In the genomic region with DNA sequence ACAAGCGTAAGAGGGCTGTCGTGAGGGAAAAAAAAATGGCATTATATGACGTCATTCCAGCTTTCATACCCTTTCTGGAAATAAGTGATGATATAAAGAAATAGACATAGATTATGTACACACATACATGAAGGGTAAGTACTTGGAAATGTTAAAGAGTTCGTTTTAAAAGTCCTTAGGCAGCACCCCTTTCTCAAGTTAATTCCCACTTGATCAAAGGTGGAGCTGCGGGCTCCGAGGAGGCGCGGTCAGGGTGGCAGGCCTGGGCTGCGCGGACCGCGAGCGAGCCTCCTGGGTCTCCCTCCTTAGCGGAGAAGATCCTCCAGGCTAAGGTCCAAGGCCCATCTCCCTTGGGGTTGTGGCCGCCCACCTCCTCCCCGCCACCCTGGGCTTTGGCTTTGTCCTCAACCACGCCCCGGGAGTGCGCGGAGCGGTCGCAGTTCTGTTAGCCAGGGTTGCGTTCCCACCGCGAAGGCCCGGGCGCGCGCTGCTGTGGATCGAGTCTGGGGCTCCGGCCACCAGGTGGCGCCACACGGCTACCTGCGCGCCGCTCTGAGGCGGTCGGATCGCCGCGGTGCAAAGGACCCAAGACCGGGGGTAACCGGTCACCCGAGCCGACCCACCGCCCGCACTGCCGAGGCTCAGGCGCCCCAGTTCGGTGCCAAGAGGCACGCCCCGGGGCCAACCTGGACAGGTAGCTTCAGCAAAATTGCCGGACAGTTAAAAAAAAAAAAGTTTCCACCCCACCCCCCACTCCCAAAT, we compare ENCODE assay signal across 8 cellular contexts.
DNase-seq lines count a peak whose midpoint lies in the region; ATAC-seq, FAIRE-seq and TF ChIP-seq lines count a peak whose summit lies in the region.

No MANE protein-coding gene starts in this region.

- no peaks in the 10 kb centered on the region for H4K20me1 ChIP-seq in HepG2 (ENCODE audit: insufficient read depth, low read length)

- BruUV-seq in HepG2 (replicated peaks; lab: Mats Ljungman, UMichigan), result no TSS peak

- H3K4me2 ChIP-seq in HepG2 (ENCODE audit: low read depth, low read length), result peak overlapping the region; percentile 99

- no peaks in the 10 kb centered on the region for H3K79me2 ChIP-seq in HepG2 (ENCODE audit: insufficient read depth, low read length)

- in situ Hi-C loops in HepG2 (cut with HindIII; ENCODE audit: extremely low pct_ligation_motif_present, low pct_unique_long_range_greater_than_20kb), result loop anchor here (5.0 kb wide), 1 partner anchor 201 kb away; no protein-coding TSS in a partner anchor

- peak overlapping the region; percentile 48 for H3K4me3 Mint-ChIP-seq in activated CD4-positive, alpha-beta T cell treated with anti-CD3 and anti-CD28 coated beads for 36 hours

- POLR2A ChIA-PET in activated CD4-positive, alpha-beta T cell treated with anti-CD3 and anti-CD28 coated beads for 36 hours (lab: Charles Lee), result interaction anchor here (0.5 kb wide), 1 partner anchor 117 kb away, joined by 6 read pairs; no protein-coding TSS in a partner anchor
- POLR2A ChIA-PET in HepG2 (lab: Yijun Ruan, JAX), result interaction anchor here (1.0 kb wide), 1 partner anchor 215 kb away, joined by 3 read pairs; a partner anchor contains a TSS

- FAIRE-seq in HepG2 (lab: Jason Lieb, UNC), result no peak

- H3K4me1 ChIP-seq in HepG2 (ENCODE audit: insufficient read depth, low read length), result peaks cover 55% of the 10 kb centered on the region

- ATAC-seq in HG02763 (IDR thresholded peaks at IDR 0.05; ENCODE audit: unreplicated experiment), result peak; percentile 39
- peak; percentile 98 for ATAC-seq in activated CD4-positive, alpha-beta T cell treated with anti-CD3 and anti-CD28 coated beads for 36 hours
- ATAC-seq in HepG2, result peak; percentile 86

- 0 out of 5 replicates have a peak, but pooled peaks cover 0 to 1% of the 10 kb centered on the region in 2 experiments for H3K27me3 ChIP-seq in HepG2 (ENCODE audit: control insufficient read depth in 1 of 2, insufficient read depth in 2 of 2, low read length in 2 of 2)

- DNase-seq in NCI-H2171 (lab: John Stamatoyannopoulos, UW), result peak; percentile 65
- peak; percentile 91 for DNase-seq in activated CD4-positive, alpha-beta T cell treated with anti-CD3 and anti-CD28 coated beads for 36 hours
- peak; percentile 73 for DNase-seq in choroid plexus epithelial cell (ENCODE audit: low read depth)
- peak; percentile 67 for DNase-seq in HepG2 (ENCODE audit: low spot score)
- DNase-seq in stimulated activated CD4-positive, alpha-beta T cell treated with anti-CD3 and anti-CD28 coated beads, Interleukin-2, amount 100 ng/mL, for 4 hours (ENCODE audit: low read depth), result peak; percentile 66
- DNase-seq in foreskin melanocyte, result no peak

- TF ChIP-seq EP300 in HepG2 (IDR thresholded peaks at IDR 0.05; ENCODE audit: low read depth in 2 of 2, low read length in 2 of 2), result no peak
- TF ChIP-seq EP300 in HepG2 (CRISPR knock-in tag; IDR thresholded peaks at IDR 0.05; ENCODE audit: borderline replicate concordance), result no peak; the same call in 1 of the 2 replicates

- intact Hi-C loops in activated CD4-positive, alpha-beta T cell treated with anti-CD3 and anti-CD28 coated beads for 36 hours (cut with DNase I, micrococcal nuclease), result loop anchor here (1.0 to 5.0 kb wide), 8 partner anchors 45 to 301 kb away; a partner anchor contains a TSS
- intact Hi-C loops in HepG2 (cut with micrococcal nuclease; ENCODE audit: unreplicated experiment), result loop anchor here (2.0 kb wide), 1 partner anchor 45 kb away; no protein-coding TSS in a partner anchor

- peaks cover 13% of the 10 kb centered on the region for H3K27me3 Mint-ChIP-seq in activated CD4-positive, alpha-beta T cell treated with anti-CD3 and anti-CD28 coated beads for 36 hours

- WGBS in HepG2 (ENCODE audit: low lambda C conversion rate), result 23% methylated on average over 26 of the region's 53 CpGs

- peak overlapping the region; percentile 33 for H2AFZ ChIP-seq in HepG2 (ENCODE audit: low read length)

- CTCF ChIA-PET in activated CD4-positive, alpha-beta T cell treated with anti-CD3 and anti-CD28 coated beads for 36 hours (lab: Charles Lee), result interaction anchor here (0.6 to 1.8 kb wide), 19 partner anchors 12 to 220 kb away, joined by 3 to 11 read pairs (median 4); no protein-coding TSS in a partner anchor
- CTCF ChIA-PET in HepG2 (lab: Yijun Ruan, JAX; ENCODE audit: low intra/inter-chr PET ratio, low total read pairs), result interaction anchor here (0.6 to 1.9 kb wide), 7 partner anchors 20 to 204 kb away, joined by 3 to 17 read pairs (median 3); no protein-coding TSS in a partner anchor

- peak overlapping the region; percentile 71 for H3K9ac ChIP-seq in HepG2 (ENCODE audit: insufficient read depth, low read depth, low read length)

- no peaks in the 10 kb centered on the region for H3K36me3 Mint-ChIP-seq in activated CD4-positive, alpha-beta T cell treated with anti-CD3 and anti-CD28 coated beads for 36 hours (ENCODE audit: low read depth)

- no peaks in the 10 kb centered on the region for H3K9me3 Mint-ChIP-seq in activated CD4-positive, alpha-beta T cell treated with anti-CD3 and anti-CD28 coated beads for 36 hours (ENCODE audit: low read depth)

- H3K36me3 ChIP-seq in HepG2 (replicated peaks in 1 of 2; ENCODE audit: control insufficient read depth in 1 of 2, insufficient read depth in 2 of 2, low read length in 2 of 2), result no peaks in the 10 kb centered on the region

- TF ChIP-seq POLR2A in HepG2 (IDR thresholded peaks at IDR 0.05; ENCODE audit: insufficient read depth in 1 of 2, low read depth in 2 of 2, low read length in 2 of 2), result no peak

- peaks cover 2% of the 10 kb centered on the region for H3K4me1 Mint-ChIP-seq in activated CD4-positive, alpha-beta T cell treated with anti-CD3 and anti-CD28 coated beads for 36 hours

- peak; percentile 98 for TF ChIP-seq RAD21 in HepG2 (CRISPR knock-in tag; IDR thresholded peaks at IDR 0.05)

- no peaks in the 10 kb centered on the region for H3K9me3 ChIP-seq in HepG2 (ENCODE audit: low read length)

- H3K4me3 ChIP-seq in choroid plexus epithelial cell (ENCODE audit: low read depth, low read length) (peak overlapping the region; percentile 68), HepG2 (replicated peaks in 1 of 3; ENCODE audit: insufficient read depth in 1 of 3, low read depth in 2 of 3, low read length in 3 of 3) (peak overlapping the region; percentile 65 to 78 (median 67))

- TF ChIP-seq CTCF in GM12873 (IDR thresholded peaks at IDR 0.05; ENCODE audit: insufficient read depth, low read depth, low read length, missing control alignments), result peak; percentile 86
- TF ChIP-seq CTCF in choroid plexus epithelial cell (conservative IDR thresholded peaks at IDR 0.05; ENCODE audit: low read depth, low read length), result peak; percentile 74
- TF ChIP-seq CTCF in HepG2 (CRISPR knock-in tag; IDR thresholded peaks at IDR 0.05), result peak; percentile 100

- no peak overlapping the region for H3K27ac ChIP-seq in HepG2 (ENCODE audit: extremely low read length, insufficient read depth, low read length)

- H3K27ac Mint-ChIP-seq in activated CD4-positive, alpha-beta T cell treated with anti-CD3 and anti-CD28 coated beads for 36 hours, result no peak overlapping the region

TF ChIP-seq in HepG2, 621 proteins besides CTCF, POLR2A, EP300 and RAD21 (continues in another document):
- peak; percentile 85; the same call in 1 of the 2 replicates for TF ChIP-seq DNMT1 (CRISPR knock-in tag; IDR thresholded peaks at IDR 0.05)
- peak; percentile 74; the same call in 1 of the 2 replicates for TF ChIP-seq MEIS2 (CRISPR knock-in tag; IDR thresholded peaks at IDR 0.05)
- peak; percentile 82 for TF ChIP-seq ERF (CRISPR knock-in tag; IDR thresholded peaks at IDR 0.05)
- peak; percentile 85; the same call in 1 of the 2 replicates for TF ChIP-seq ZNF138 (CRISPR knock-in tag; IDR thresholded peaks at IDR 0.05; ENCODE audit: low read depth)
- 0 out of 2 replicates have a peak, but pooled peaks have one; percentile 64 for TF ChIP-seq HIVEP1 (CRISPR knock-in tag; IDR thresholded peaks at IDR 0.05)
- peak; percentile 88; the same call in 1 of the 2 replicates for TF ChIP-seq ZNF713 (CRISPR knock-in tag; IDR thresholded peaks at IDR 0.05)
- peak; percentile 75 for TF ChIP-seq PHF8 (CRISPR knock-in tag; IDR thresholded peaks at IDR 0.05)
- 0 out of 2 replicates have a peak, but pooled peaks have one; percentile 37 for TF ChIP-seq HNRNPL (IDR thresholded peaks at IDR 0.05; ENCODE audit: low read depth, low read length)
- TF ChIP-seq SCMH1 (CRISPR knock-in tag; IDR thresholded peaks at IDR 0.05; ENCODE audit: borderline replicate concordance), result no peak
- TF ChIP-seq, protein P1, sequence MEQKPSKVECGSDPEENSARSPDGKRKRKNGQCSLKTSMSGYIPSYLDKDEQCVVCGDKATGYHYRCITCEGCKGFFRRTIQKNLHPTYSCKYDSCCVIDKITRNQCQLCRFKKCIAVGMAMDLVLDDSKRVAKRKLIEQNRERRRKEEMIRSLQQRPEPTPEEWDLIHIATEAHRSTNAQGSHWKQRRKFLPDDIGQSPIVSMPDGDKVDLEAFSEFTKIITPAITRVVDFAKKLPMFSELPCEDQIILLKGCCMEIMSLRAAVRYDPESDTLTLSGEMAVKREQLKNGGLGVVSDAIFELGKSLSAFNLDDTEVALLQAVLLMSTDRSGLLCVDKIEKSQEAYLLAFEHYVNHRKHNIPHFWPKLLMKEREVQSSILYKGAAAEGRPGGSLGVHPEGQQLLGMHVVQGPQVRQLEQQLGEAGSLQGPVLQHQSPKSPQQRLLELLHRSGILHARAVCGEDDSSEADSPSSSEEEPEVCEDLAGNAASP (CRISPR knock-in tag; IDR thresholded peaks at IDR 0.05; ENCODE audit: borderline replicate concordance), result peak; percentile 75
- TF ChIP-seq SIX1 (CRISPR knock-in tag; IDR thresholded peaks at IDR 0.05; ENCODE audit: borderline replicate concordance), result no peak
- TF ChIP-seq GFI1 (CRISPR knock-in tag; IDR thresholded peaks at IDR 0.05; ENCODE audit: borderline replicate concordance), result peak; percentile 88
- TF ChIP-seq MXD4 (CRISPR knock-in tag; IDR thresholded peaks at IDR 0.05), result 0 out of 2 replicates have a peak, but pooled peaks have one; percentile 69
- TF ChIP-seq MTF2 (CRISPR knock-in tag; IDR thresholded peaks at IDR 0.05; ENCODE audit: borderline replicate concordance), result peak; percentile 56; the same call in 1 of the 2 replicates
- TF ChIP-seq ZMYM4 (CRISPR knock-in tag; IDR thresholded peaks at IDR 0.05), result peak; percentile 77; the same call in 1 of the 2 replicates
- no peak for TF ChIP-seq SAFB2 (CRISPR knock-in tag; IDR thresholded peaks at IDR 0.05; ENCODE audit: borderline replicate concordance, low read depth)

Comparison
In these comparisons a context has a peak if more than half of its experiments do, and no peak if none do; other contexts are left out.
1. ATAC-seq: peak in every context shown above with its lines; median percentile 98 in activated CD4-positive, alpha-beta T cell treated with anti-CD3 and anti-CD28 coated beads for 36 hours; 86 in HepG2; 39 in HG02763.